Comparison of ENCODE assay signal across 8 cellular contexts in the genomic region with DNA sequence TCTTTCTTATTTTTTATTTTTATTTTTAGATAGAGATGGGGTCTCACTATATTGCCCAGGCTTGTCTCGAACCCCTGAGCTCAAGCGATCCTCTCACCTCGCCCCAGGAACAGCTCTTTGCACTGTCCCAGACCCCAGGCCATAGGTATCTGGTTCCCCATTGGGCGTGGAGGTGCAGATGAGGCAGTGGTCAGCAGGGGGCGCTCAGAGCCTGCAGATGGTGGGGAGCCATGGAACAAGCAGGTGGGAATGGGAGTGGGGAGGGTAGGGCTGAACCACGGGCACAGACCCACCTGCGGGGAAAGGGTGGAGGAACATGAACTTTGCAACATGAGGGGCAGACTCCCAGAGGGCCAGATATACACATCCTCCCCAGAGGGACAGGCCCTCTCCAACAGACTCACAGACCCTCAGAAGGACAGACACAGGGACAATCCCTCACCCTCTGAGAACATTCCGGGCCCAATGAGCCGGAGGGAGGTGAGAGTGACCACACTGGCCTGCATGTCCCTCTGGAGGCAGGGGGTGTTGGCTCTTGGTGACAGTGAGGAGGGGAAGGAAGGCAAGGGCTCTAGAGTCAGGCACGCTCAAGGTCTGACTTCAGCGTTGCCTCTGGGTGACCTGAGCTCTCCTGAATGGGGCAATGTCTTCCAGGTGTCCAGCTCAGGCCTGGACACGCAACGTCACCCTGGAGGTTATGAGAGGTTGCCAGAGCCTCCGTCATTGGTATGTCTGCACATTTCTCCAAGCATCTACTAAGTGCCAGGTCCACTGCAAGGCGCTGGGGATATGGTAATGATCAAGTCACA. TPM values are rescaled to one million over a fixed set of nuclear protein-coding genes. Genes with fewer than 3 reads are reported as not detected.
DNase-seq lines count a peak whose midpoint lies in the region; ATAC-seq and TF ChIP-seq lines count a peak whose summit lies in the region.

No MANE protein-coding gene starts in this region.

- no peaks in the 10 kb centered on the region for H3K36me3 ChIP-seq in neural progenitor cell

- no peaks in the 10 kb centered on the region for H3K9me3 Mint-ChIP-seq in neural progenitor cell

- H3K27ac Mint-ChIP-seq in neural progenitor cell: no peak overlapping the region

- no peak overlapping the region for H2AFZ ChIP-seq in neural progenitor cell (replicated peaks)

- no peak overlapping the region for H3K4me2 ChIP-seq in neural progenitor cell

- H3K36me3 Mint-ChIP-seq in neural progenitor cell: no peaks in the 10 kb centered on the region

- no peaks in the 10 kb centered on the region for H3K9me3 ChIP-seq in neural progenitor cell (ENCODE audit: low read depth)

- H3K9ac ChIP-seq in neural progenitor cell: no peak overlapping the region

- H4K20me1 ChIP-seq in neural progenitor cell (ENCODE audit: low read depth): no peaks in the 10 kb centered on the region

- DNase-seq in COLO668 (lab: John Stamatoyannopoulos, UW; ENCODE audit: unreplicated experiment): peak; percentile 71
- DNase-seq in OCI-M1 (lab: John Stamatoyannopoulos, UW): peak; percentile 73
- peak; percentile 84 to 85 for DNase-seq in activated T-cell treated with anti-CD3 and anti-CD28 coated beads, Interleukin-2, amount 50 U/mL, for 48 hours
- peak; percentile 48 for DNase-seq in fibroblast of mammary gland (ENCODE audit: low read depth)
- DNase-seq in neural progenitor cell (ENCODE audit: low spot score): peak; percentile 84
- peak; percentile 84 for DNase-seq in superior temporal gyrus (ENCODE audit: extremely low spot score)

- H3F3A ChIP-seq in neural progenitor cell (ENCODE audit: low read depth): no peaks in the 10 kb centered on the region

- H3K27me3 ChIP-seq in neural progenitor cell: peaks cover 9% of the 10 kb centered on the region

- no peak overlapping the region for H3K27ac ChIP-seq in neural progenitor cell

- H3K4me3 Mint-ChIP-seq in neural progenitor cell: no peak overlapping the region

- H3K4me3 ChIP-seq in fibroblast of mammary gland (ENCODE audit: control insufficient read depth, low read depth, low read length) (no peak overlapping the region), neural progenitor cell (no peak overlapping the region)

- ATAC-seq in HG03175 (IDR thresholded peaks at IDR 0.05; ENCODE audit: unreplicated experiment): peak; percentile 55
- ATAC-seq in HG02763 (IDR thresholded peaks at IDR 0.05; ENCODE audit: unreplicated experiment): no peak

- no peaks in the 10 kb centered on the region for H3K4me1 ChIP-seq in neural progenitor cell

- H3K79me2 ChIP-seq in neural progenitor cell (ENCODE audit: low read depth): no peaks in the 10 kb centered on the region

- H3K27me3 Mint-ChIP-seq in neural progenitor cell (ENCODE audit: insufficient read depth, low read depth): peaks cover 3% of the 10 kb centered on the region

- H3K4me1 Mint-ChIP-seq in neural progenitor cell: peaks cover 3% of the 10 kb centered on the region

- TF ChIP-seq CTCF in fibroblast of mammary gland (conservative IDR thresholded peaks at IDR 0.05; ENCODE audit: control insufficient read depth, insufficient read depth, low read depth, low read length) (peak; percentile 94), neural progenitor cell (IDR thresholded peaks at IDR 0.05) (peak; percentile 98)

RNA-seq across cellular contexts. Expression of gene KRT80, which starts 34.9 kb away (rescaled TPM):
- total RNA-seq in neural progenitor cell (ENCODE audit: low replicate concordance): 0.12 TPM in 1 of 2 replicates, not detected in the other
